Comparison of ENCODE assay signal across 19 cellular contexts in the genomic region with DNA sequence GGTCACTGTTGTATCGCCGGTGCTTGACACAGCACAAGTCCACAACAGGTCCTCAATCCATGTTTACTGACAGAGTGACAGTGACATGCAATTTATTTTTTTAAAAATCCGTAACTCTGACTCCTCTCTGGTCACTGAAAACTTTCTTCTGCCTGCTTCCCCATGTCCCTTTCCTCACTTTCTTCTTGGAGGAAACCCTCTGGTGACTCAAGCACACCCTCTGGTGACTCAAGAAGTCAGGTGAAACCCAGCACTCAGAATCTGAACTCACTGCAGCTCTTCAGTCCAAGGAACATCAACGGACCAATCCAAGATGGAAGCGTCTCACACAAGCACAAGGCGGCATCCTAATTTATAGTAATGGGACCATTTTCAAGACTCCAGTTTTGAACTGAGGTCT.
"Had no signal": no experiment of that assay in that cellular context is flagged by ENCODE, and none has a peak within 500 bp of the region (broad histone marks: within the 10 kb centered on the region; RNA-seq: fewer than 3 reads in every experiment).

No MANE protein-coding gene starts in this region.

- H3K9me3 Mint-ChIP-seq: activated naive CD8-positive, alpha-beta T cell treated with anti-CD3 and anti-CD28 coated beads, Interleukin-2, amount 10 ng/mL, durations not matched to agents 7 days and 5 days; activated T-helper 1 cell treated with anti-CD3 and anti-CD28 coated beads, Interleukin-12 subunit alpha, Interleukin-12 subunit beta, Interleukin-2, Interleukin-4 antibody, amounts not matched to agents 30 ng/mL and 10 ng/mL and 1 ng/mL, durations not matched to agents 14 hours and 24 hours and 36 hours; naive B cell had no signal

- H3K9me3 ChIP-seq: esophagus muscularis mucosa, lower lobe of right lung, transverse colon, vagina had no signal

- H3K36me3 Mint-ChIP-seq: activated naive CD8-positive, alpha-beta T cell treated with anti-CD3 and anti-CD28 coated beads, Interleukin-2, amount 10 ng/mL, durations not matched to agents 7 days and 5 days; naive B cell had no signal

- ATAC-seq: left cardiac atrium, lower lobe of right lung had no signal

- H3K36me3 ChIP-seq: brain microvascular endothelial cell, esophagus muscularis mucosa, lower lobe of right lung, transverse colon, vagina had no signal

- H3K27ac ChIP-seq: brain microvascular endothelial cell, esophagus muscularis mucosa, lower lobe of right lung, parathyroid adenoma, transverse colon, vagina had no signal

- H3K4me1 ChIP-seq: esophagus muscularis mucosa, lower lobe of right lung, transverse colon had no signal

- H3K27me3 ChIP-seq: transverse colon, vagina had no signal

- H3K4me3 ChIP-seq: esophagus muscularis mucosa, lower lobe of right lung, skin epidermis, transverse colon, vagina had no signal

- DNase-seq: activated CD4-positive, CD25-positive, alpha-beta regulatory T cell; activated naive CD4-positive, alpha-beta T cell; activated naive CD8-positive, alpha-beta T cell treated with anti-CD3 and anti-CD28 coated beads, Interleukin-2, amount 10 ng/mL, durations not matched to agents 7 days and 5 days; brain microvascular endothelial cell; foreskin fibroblast; left cardiac atrium; lower lobe of right lung; naive B cell; retina; stimulated activated CD4-positive, alpha-beta T cell treated with anti-CD3 and anti-CD28 coated beads, Interleukin-15, amount 100 ng/mL, for 24 hours; stimulated activated CD4-positive, alpha-beta T cell treated with anti-CD3 and anti-CD28 coated beads, Interleukin-4, amount 100 ng/mL, for 1 hour; stimulated activated naive CD4-positive, alpha-beta T cell; substantia nigra; transverse colon had no signal

- H3K4me1 Mint-ChIP-seq: naive B cell had no signal

- H3K27ac Mint-ChIP-seq: activated naive CD8-positive, alpha-beta T cell treated with anti-CD3 and anti-CD28 coated beads, Interleukin-2, amount 10 ng/mL, durations not matched to agents 7 days and 5 days; activated T-helper 1 cell treated with anti-CD3 and anti-CD28 coated beads, Interleukin-12 subunit alpha, Interleukin-12 subunit beta, Interleukin-2, Interleukin-4 antibody, amounts not matched to agents 30 ng/mL and 10 ng/mL and 1 ng/mL, durations not matched to agents 14 hours and 24 hours and 36 hours had no signal

- H3K4me3 Mint-ChIP-seq: activated naive CD8-positive, alpha-beta T cell treated with anti-CD3 and anti-CD28 coated beads, Interleukin-2, amount 10 ng/mL, durations not matched to agents 7 days and 5 days; activated T-helper 1 cell treated with anti-CD3 and anti-CD28 coated beads, Interleukin-12 subunit alpha, Interleukin-12 subunit beta, Interleukin-2, Interleukin-4 antibody, amounts not matched to agents 30 ng/mL and 10 ng/mL and 1 ng/mL, durations not matched to agents 14 hours and 24 hours and 36 hours; naive B cell had no signal
